ENCODE assay signal across 8 cellular contexts in genomic region chr21:24955275-24955961, GRCh38.
DNase-seq lines count a peak whose midpoint lies in the region; ATAC-seq and TF ChIP-seq lines count a peak whose summit lies in the region.

No MANE protein-coding gene starts in this region.

- H3K9me3 Mint-ChIP-seq in activated CD8-positive, alpha-beta T cell treated with anti-CD3 and anti-CD28 coated beads for 36 hours = no peaks in the 10 kb centered on the region
- no peaks in the 10 kb centered on the region for H3K9me3 Mint-ChIP-seq in activated CD8-positive, alpha-beta T cell treated with anti-CD3 and anti-CD28 coated beads, Interleukin-2, amount 10 ng/mL, durations not matched to agents 7 days and 5 days (ENCODE audit: insufficient read depth)
- H3K9me3 Mint-ChIP-seq in stimulated activated effector memory CD8-positive, alpha-beta T cell treated with anti-CD3 and anti-CD28 coated beads, Interleukin-12 subunit alpha, Interleukin-12 subunit beta, amount 100 ng/mL, for 72 hours = peaks cover 11% of the 10 kb centered on the region

- no peak for TF ChIP-seq CTCF in activated CD8-positive, alpha-beta T cell treated with anti-CD3 and anti-CD28 coated beads for 36 hours (IDR thresholded peaks at IDR 0.05)

- DNase-seq in activated CD8-positive, alpha-beta T cell treated with anti-CD3 and anti-CD28 coated beads for 36 hours = peak; percentile 8
- DNase-seq in activated CD8-positive, alpha-beta T cell treated with anti-CD3 and anti-CD28 coated beads, Interleukin-2, amount 10 ng/mL, durations not matched to agents 7 days and 5 days = no peak
- no peak for DNase-seq in stimulated activated effector memory CD8-positive, alpha-beta T cell treated with anti-CD3 and anti-CD28 coated beads, Interleukin-12 subunit alpha, Interleukin-12 subunit beta, amount 100 ng/mL, for 72 hours (ENCODE audit: low spot score in 2 of 2)
- DNase-seq in kidney glomerular epithelial cell (lab: John Stamatoyannopoulos, UW) = no peak
- no peak for DNase-seq in activated CD4-positive, alpha-beta T cell treated with anti-CD3 and anti-CD28 coated beads, Interleukin-2, amount 50 U/mL, for 1 hour
- DNase-seq in KG1 (lab: John Stamatoyannopoulos, UW) = no peak

- CTCF ChIA-PET in activated CD8-positive, alpha-beta T cell treated with anti-CD3 and anti-CD28 coated beads for 36 hours (lab: Charles Lee) = no interaction called here
- CTCF ChIA-PET in activated CD8-positive, alpha-beta T cell treated with anti-CD3 and anti-CD28 coated beads, Interleukin-2, amount 10 ng/mL, durations not matched to agents 7 days and 5 days (lab: Charles Lee) = no interaction called here

- H3K27me3 Mint-ChIP-seq in activated CD8-positive, alpha-beta T cell treated with anti-CD3 and anti-CD28 coated beads for 36 hours = no peaks in the 10 kb centered on the region
- H3K27me3 Mint-ChIP-seq in activated CD8-positive, alpha-beta T cell treated with anti-CD3 and anti-CD28 coated beads, Interleukin-2, amount 10 ng/mL, durations not matched to agents 7 days and 5 days (ENCODE audit: low read depth) = no peaks in the 10 kb centered on the region

- POLR2A ChIA-PET in activated CD8-positive, alpha-beta T cell treated with anti-CD3 and anti-CD28 coated beads for 36 hours (lab: Charles Lee) = no interaction called here
- POLR2A ChIA-PET in activated CD8-positive, alpha-beta T cell treated with anti-CD3 and anti-CD28 coated beads, Interleukin-2, amount 10 ng/mL, durations not matched to agents 7 days and 5 days (lab: Charles Lee) = no interaction called here

- H3K27ac Mint-ChIP-seq in activated CD8-positive, alpha-beta T cell treated with anti-CD3 and anti-CD28 coated beads for 36 hours = no peak overlapping the region
- H3K27ac Mint-ChIP-seq in activated CD8-positive, alpha-beta T cell treated with anti-CD3 and anti-CD28 coated beads, Interleukin-2, amount 10 ng/mL, durations not matched to agents 7 days and 5 days = no peak overlapping the region
- H3K27ac Mint-ChIP-seq in stimulated activated effector memory CD8-positive, alpha-beta T cell treated with anti-CD3 and anti-CD28 coated beads, Interleukin-12 subunit alpha, Interleukin-12 subunit beta, amount 100 ng/mL, for 72 hours = no peak overlapping the region

- no peak for ATAC-seq in activated CD8-positive, alpha-beta T cell treated with anti-CD3 and anti-CD28 coated beads for 36 hours
- ATAC-seq in activated CD8-positive, alpha-beta T cell treated with anti-CD3 and anti-CD28 coated beads, Interleukin-2, amount 10 ng/mL, durations not matched to agents 7 days and 5 days = no peak
- ATAC-seq in GM21619 (IDR thresholded peaks at IDR 0.05; ENCODE audit: unreplicated experiment) = peak; percentile 92
- ATAC-seq in HG03175 (IDR thresholded peaks at IDR 0.05; ENCODE audit: unreplicated experiment) = peak; percentile 89
- ATAC-seq in stimulated activated effector memory CD8-positive, alpha-beta T cell treated with anti-CD3 and anti-CD28 coated beads, Interleukin-12 subunit alpha, Interleukin-12 subunit beta, amount 100 ng/mL, for 72 hours = peak; percentile 34

- no peaks in the 10 kb centered on the region for H3K4me1 Mint-ChIP-seq in activated CD8-positive, alpha-beta T cell treated with anti-CD3 and anti-CD28 coated beads for 36 hours (ENCODE audit: low read depth)
- peaks cover 3% of the 10 kb centered on the region for H3K4me1 Mint-ChIP-seq in activated CD8-positive, alpha-beta T cell treated with anti-CD3 and anti-CD28 coated beads, Interleukin-2, amount 10 ng/mL, durations not matched to agents 7 days and 5 days (ENCODE audit: low read depth)
- H3K4me1 Mint-ChIP-seq in stimulated activated effector memory CD8-positive, alpha-beta T cell treated with anti-CD3 and anti-CD28 coated beads, Interleukin-12 subunit alpha, Interleukin-12 subunit beta, amount 100 ng/mL, for 72 hours = no peaks in the 10 kb centered on the region

- no peak overlapping the region for H3K4me3 Mint-ChIP-seq in activated CD8-positive, alpha-beta T cell treated with anti-CD3 and anti-CD28 coated beads for 36 hours
- no peak overlapping the region for H3K4me3 Mint-ChIP-seq in activated CD8-positive, alpha-beta T cell treated with anti-CD3 and anti-CD28 coated beads, Interleukin-2, amount 10 ng/mL, durations not matched to agents 7 days and 5 days
- H3K4me3 Mint-ChIP-seq in stimulated activated effector memory CD8-positive, alpha-beta T cell treated with anti-CD3 and anti-CD28 coated beads, Interleukin-12 subunit alpha, Interleukin-12 subunit beta, amount 100 ng/mL, for 72 hours = no peak overlapping the region

- no peaks in the 10 kb centered on the region for H3K36me3 Mint-ChIP-seq in activated CD8-positive, alpha-beta T cell treated with anti-CD3 and anti-CD28 coated beads for 36 hours (ENCODE audit: low read depth)
- H3K36me3 Mint-ChIP-seq in activated CD8-positive, alpha-beta T cell treated with anti-CD3 and anti-CD28 coated beads, Interleukin-2, amount 10 ng/mL, durations not matched to agents 7 days and 5 days (ENCODE audit: low read depth) = no peaks in the 10 kb centered on the region
- H3K36me3 Mint-ChIP-seq in stimulated activated effector memory CD8-positive, alpha-beta T cell treated with anti-CD3 and anti-CD28 coated beads, Interleukin-12 subunit alpha, Interleukin-12 subunit beta, amount 100 ng/mL, for 72 hours = no peaks in the 10 kb centered on the region

- intact Hi-C loops in activated CD8-positive, alpha-beta T cell treated with anti-CD3 and anti-CD28 coated beads for 36 hours (cut with micrococcal nuclease) = no loop called here

Comparison
In these comparisons a context has a peak if more than half of its experiments do, and no peak if none do; other contexts are left out.
1. ATAC-seq: peak in GM21619 (single experiment), HG03175 (single experiment) and stimulated activated effector memory CD8-positive, alpha-beta T cell treated with anti-CD3 and anti-CD28 coated beads, Interleukin-12 subunit alpha, Interleukin-12 subunit beta, amount 100 ng/mL, for 72 hours (single experiment); none in activated CD8-positive, alpha-beta T cell treated with anti-CD3 and anti-CD28 coated beads for 36 hours (single experiment) and activated CD8-positive, alpha-beta T cell treated with anti-CD3 and anti-CD28 coated beads, Interleukin-2, amount 10 ng/mL, durations not matched to agents 7 days and 5 days (single experiment).